9 cellular contexts compared by ENCODE assay signal in the genomic region with DNA sequence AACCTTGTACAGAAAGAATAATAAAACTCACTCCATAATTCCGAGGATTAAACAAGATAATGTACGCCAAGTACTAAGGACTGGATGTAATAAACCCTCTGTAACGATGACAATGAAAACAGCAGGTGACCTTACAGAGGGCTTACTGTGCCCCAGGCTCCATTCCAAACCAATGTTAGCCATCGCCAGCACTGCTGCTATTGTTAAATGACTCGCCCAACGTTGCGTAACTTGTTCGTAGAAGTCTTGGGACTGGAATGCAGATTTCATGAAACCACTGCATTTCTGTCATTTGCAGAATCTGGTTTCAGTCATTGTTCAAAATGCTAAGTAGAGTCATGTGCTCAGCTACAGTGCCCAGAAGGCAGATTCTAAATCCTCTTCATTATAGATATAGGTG. TPM values are rescaled to one million over a fixed set of nuclear protein-coding genes. Genes with fewer than 3 reads are reported as not detected.
DNase-seq lines count a peak whose midpoint lies in the region; ATAC-seq and TF ChIP-seq lines count a peak whose summit lies in the region.
"Had no signal": no experiment of that assay in that cellular context is flagged by ENCODE, and none has a peak within 500 bp of the region (broad histone marks: within the 10 kb centered on the region; RNA-seq: fewer than 3 reads in every experiment).

No MANE protein-coding gene starts in this region.

- no peak overlapping the region for H3K4me3 Mint-ChIP-seq in glutamatergic neuron (ENCODE audit: unreplicated experiment)

- DNase-seq in AG10803 (ENCODE audit: low read depth) (peak; percentile 100), iris pigment epithelial cell (ENCODE audit: low read depth) (peak; percentile 91), ureter (ENCODE audit: low spot score) (peak; percentile 61), glutamatergic neuron (no peak)
- peak; percentile 37 to 44 for DNase-seq in activated T-cell treated with anti-CD3 and anti-CD28 coated beads, Interleukin-2, amount 50 U/mL, for 48 hours
- DNase-seq in activated CD4-positive, alpha-beta T cell treated with anti-CD3 and anti-CD28 coated beads, Interleukin-2, amount 50 U/mL, for 1 hour: no peak
- no peak for DNase-seq in activated effector memory CD4-positive, alpha-beta T cell treated with Interleukin-2 at 50 U/mL for 16 hours

- no peaks in the 10 kb centered on the region for H3K27me3 Mint-ChIP-seq in glutamatergic neuron (ENCODE audit: unreplicated experiment)

- H3K36me3 Mint-ChIP-seq in glutamatergic neuron (ENCODE audit: unreplicated experiment): no peaks in the 10 kb centered on the region

- ATAC-seq in HG02798 (IDR thresholded peaks at IDR 0.05; ENCODE audit: poor library complexity, unreplicated experiment): peak; percentile 6

- H3K4me1 Mint-ChIP-seq in glutamatergic neuron (ENCODE audit: low read depth, unreplicated experiment): peaks cover 3% of the 10 kb centered on the region

- no peak overlapping the region for H3K27ac Mint-ChIP-seq in glutamatergic neuron (ENCODE audit: unreplicated experiment)

- H3K9me3 Mint-ChIP-seq in glutamatergic neuron (ENCODE audit: unreplicated experiment): no peaks in the 10 kb centered on the region

- TF ChIP-seq CTCF in AG10803 (conservative IDR thresholded peaks at IDR 0.05; ENCODE audit: low read length): no peak
- TF ChIP-seq CTCF in glutamatergic neuron (IDR thresholded peaks at IDR 0.05; ENCODE audit: partially characterized antibody, unreplicated experiment): no peak

- H3K4me3 ChIP-seq in AG10803 (ENCODE audit: low read length): no peak overlapping the region
- H3K4me3 ChIP-seq: dorsolateral prefrontal cortex had no signal

RNA-seq across cellular contexts. Expression of a gene that starts 0.7 kb away (rescaled TPM):
- 61.4 TPM for total RNA-seq in ureter
- 278 TPM for total RNA-seq in glutamatergic neuron (ENCODE audit: unreplicated experiment)

Comparison
In these comparisons a context has a peak if more than half of its experiments do, and no peak if none do; other contexts are left out.
1. DNase-seq: peak in AG10803 (single experiment), activated T-cell treated with anti-CD3 and anti-CD28 coated beads, Interleukin-2, amount 50 U/mL, for 48 hours (2 of 2), iris pigment epithelial cell (single experiment) and ureter (single experiment); none in glutamatergic neuron (single experiment), activated CD4-positive, alpha-beta T cell treated with anti-CD3 and anti-CD28 coated beads, Interleukin-2, amount 50 U/mL, for 1 hour (single experiment) and activated effector memory CD4-positive, alpha-beta T cell treated with Interleukin-2 at 50 U/mL for 16 hours (single experiment).